Comparison of ENCODE assay signal across 23 cellular contexts in the genomic region with DNA sequence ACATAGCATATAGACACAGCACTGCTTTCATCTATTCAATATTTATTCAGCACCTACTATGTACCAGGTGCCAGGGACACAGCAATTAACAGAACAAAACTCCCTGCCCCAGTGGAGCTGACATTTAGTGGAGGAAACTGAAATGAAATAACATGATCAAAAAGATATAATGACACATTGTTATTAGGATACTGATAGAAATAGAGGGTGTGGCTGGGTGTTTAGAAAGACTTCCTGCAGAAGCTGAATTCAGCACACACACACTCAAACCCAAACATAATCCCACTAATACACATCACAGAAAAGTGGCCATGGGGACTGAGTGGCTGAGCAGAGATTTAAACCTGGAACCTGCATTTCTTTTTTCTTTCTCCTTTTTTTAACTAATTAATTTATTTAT. TPM values are rescaled to one million over a fixed set of nuclear protein-coding genes. Genes with fewer than 3 reads are reported as not detected.
A peak's percentile ranks its signal among the peaks of the same experiment; 100 is the strongest.
DNase-seq lines count a peak whose midpoint lies in the region; ATAC-seq lines count a peak whose summit lies in the region.
"Had no signal": no experiment of that assay in that cellular context is flagged by ENCODE, and none has a peak within 500 bp of the region (broad histone marks: within the 10 kb centered on the region; RNA-seq: fewer than 3 reads in every experiment).

No MANE protein-coding gene starts in this region.

- H3K9me3 ChIP-seq in CD4-positive, CD25-positive, alpha-beta regulatory T cell (ENCODE audit: control insufficient read depth in 2 of 2, low read length in 2 of 2), result no peaks in the 10 kb centered on the region
- no peaks in the 10 kb centered on the region for H3K9me3 ChIP-seq in naive thymus-derived CD4-positive, alpha-beta T cell (ENCODE audit: control insufficient read depth in 2 of 3, low read length in 3 of 3)
- H3K9me3 ChIP-seq: BE2C, ovary, right atrium auricular region, upper lobe of left lung had no signal

- H3K27ac ChIP-seq in CD4-positive, CD25-positive, alpha-beta regulatory T cell (ENCODE audit: insufficient read depth, low read length, poor library complexity, severe bottlenecking), result peak overlapping the region; percentile 95
- H3K27ac ChIP-seq in naive thymus-derived CD4-positive, alpha-beta T cell (ENCODE audit: low read depth, low read length), result peak overlapping the region; percentile 3
- H3K27ac ChIP-seq: ovary, right atrium auricular region had no signal

- peak overlapping the region; percentile 99 for H3K4me3 Mint-ChIP-seq in activated CD4-positive, alpha-beta T cell treated with anti-CD3 and anti-CD28 coated beads, Interleukin-2, amount 10 ng/mL, durations not matched to agents 24 days and 14 days
- H3K4me3 Mint-ChIP-seq in CD4-positive, CD25-positive, alpha-beta regulatory T cell, result peak overlapping the region; percentile 80 to 93 (median 82)
- peak overlapping the region; percentile 83 for H3K4me3 Mint-ChIP-seq in activated CD4-positive, alpha-beta memory T cell treated with anti-CD3 and anti-CD28 coated beads, Interleukin-2, amount 10 ng/mL, durations not matched to agents 7 days and 5 days
- H3K4me3 Mint-ChIP-seq in naive thymus-derived CD4-positive, alpha-beta T cell, result peak overlapping the region in 4 of 10 donors; percentile 19 to 62 (median 44)
- H3K4me3 Mint-ChIP-seq: memory B cell had no signal

- peaks cover 25% of the 10 kb centered on the region for H3K36me3 Mint-ChIP-seq in activated CD4-positive, alpha-beta T cell treated with anti-CD3 and anti-CD28 coated beads, Interleukin-2, amount 10 ng/mL, durations not matched to agents 24 days and 14 days (ENCODE audit: low read depth)
- H3K36me3 Mint-ChIP-seq in CD4-positive, CD25-positive, alpha-beta regulatory T cell, result no peaks in the 10 kb centered on the region
- peaks cover 42% of the 10 kb centered on the region for H3K36me3 Mint-ChIP-seq in activated CD4-positive, alpha-beta memory T cell treated with anti-CD3 and anti-CD28 coated beads, Interleukin-2, amount 10 ng/mL, durations not matched to agents 7 days and 5 days (ENCODE audit: low read depth)
- H3K36me3 Mint-ChIP-seq in naive thymus-derived CD4-positive, alpha-beta T cell, result peaks cover 0 to 19% (median 0%) of the 10 kb centered on the region in 5 donors
- H3K36me3 Mint-ChIP-seq: memory B cell had no signal

- H3K36me3 ChIP-seq in CD4-positive, CD25-positive, alpha-beta regulatory T cell (ENCODE audit: control insufficient read depth, insufficient read depth, low read length), result no peaks in the 10 kb centered on the region
- H3K36me3 ChIP-seq in naive thymus-derived CD4-positive, alpha-beta T cell (ENCODE audit: control insufficient read depth in 2 of 3, insufficient read depth in 3 of 3, low read length in 3 of 3), result peaks cover 0 to 4% (median 0%) of the 10 kb centered on the region in 3 experiments
- H3K36me3 ChIP-seq: BE2C, ovary, right atrium auricular region, upper lobe of left lung had no signal

- H3K4me1 Mint-ChIP-seq in activated CD4-positive, alpha-beta T cell treated with anti-CD3 and anti-CD28 coated beads, Interleukin-2, amount 10 ng/mL, durations not matched to agents 24 days and 14 days, result peaks cover 76% of the 10 kb centered on the region
- peaks cover 11 to 93% (median 57%) of the 10 kb centered on the region in 4 donors for H3K4me1 Mint-ChIP-seq in CD4-positive, CD25-positive, alpha-beta regulatory T cell
- H3K4me1 Mint-ChIP-seq in activated CD4-positive, alpha-beta memory T cell treated with anti-CD3 and anti-CD28 coated beads, Interleukin-2, amount 10 ng/mL, durations not matched to agents 7 days and 5 days, result peaks cover 73% of the 10 kb centered on the region
- peaks cover 24 to 77% (median 71%) of the 10 kb centered on the region in 7 donors for H3K4me1 Mint-ChIP-seq in naive thymus-derived CD4-positive, alpha-beta T cell

- peaks cover 84% of the 10 kb centered on the region for H3K4me1 ChIP-seq in CD4-positive, CD25-positive, alpha-beta regulatory T cell (ENCODE audit: control insufficient read depth, insufficient read depth, low read length, poor library complexity, severe bottlenecking)
- H3K4me1 ChIP-seq in naive thymus-derived CD4-positive, alpha-beta T cell (ENCODE audit: control insufficient read depth in 2 of 2, insufficient read depth in 2 of 2, low read length in 2 of 2), result peaks cover 52 to 64% of the 10 kb centered on the region in 2 donors
- H3K4me1 ChIP-seq: BE2C had no signal

- H3K9me3 Mint-ChIP-seq in activated CD4-positive, alpha-beta T cell treated with anti-CD3 and anti-CD28 coated beads, Interleukin-2, amount 10 ng/mL, durations not matched to agents 24 days and 14 days, result no peaks in the 10 kb centered on the region
- H3K9me3 Mint-ChIP-seq in CD4-positive, CD25-positive, alpha-beta regulatory T cell, result peaks cover 0 to 2% (median 0%) of the 10 kb centered on the region in 7 donors
- no peaks in the 10 kb centered on the region for H3K9me3 Mint-ChIP-seq in activated CD4-positive, alpha-beta memory T cell treated with anti-CD3 and anti-CD28 coated beads, Interleukin-2, amount 10 ng/mL, durations not matched to agents 7 days and 5 days
- peaks cover 0 to 2% (median 0%) of the 10 kb centered on the region in 11 donors for H3K9me3 Mint-ChIP-seq in naive thymus-derived CD4-positive, alpha-beta T cell
- H3K9me3 Mint-ChIP-seq: memory B cell had no signal

- intact Hi-C loops in activated CD4-positive, alpha-beta T cell treated with anti-CD3 and anti-CD28 coated beads, Interleukin-2, amount 10 ng/mL, durations not matched to agents 24 days and 14 days (cut with micrococcal nuclease), result no loop called here
- intact Hi-C loops in naive thymus-derived CD4-positive, alpha-beta T cell (cut with micrococcal nuclease), result loop anchor here in 1 of 2 donors (10.0 kb wide), 1 partner anchor 688 kb away; no protein-coding TSS in a partner anchor

- ATAC-seq in CD4-positive, CD25-positive, alpha-beta regulatory T cell (ENCODE audit: low read depth in 2 of 2), result no peak
- no peak for ATAC-seq in naive thymus-derived CD4-positive, alpha-beta T cell
- ATAC-seq in HG02884 (IDR thresholded peaks at IDR 0.05; ENCODE audit: unreplicated experiment), result no peak
- ATAC-seq: left cardiac atrium, Panc1 had no signal

- POLR2A ChIA-PET in activated CD4-positive, alpha-beta memory T cell treated with anti-CD3 and anti-CD28 coated beads, Interleukin-2, amount 10 ng/mL, durations not matched to agents 7 days and 5 days (lab: Charles Lee), result interaction anchor here (24.6 kb wide), 1 partner anchor 18 kb away, joined by 780 read pairs; the partner anchor contains the start of gene PDE4A
- POLR2A ChIA-PET in naive thymus-derived CD4-positive, alpha-beta T cell (lab: Charles Lee), result interaction anchor here (1.6 to 2.6 kb wide), 2 partner anchors 14 to 17 kb away, joined by 5 to 10 read pairs; partner anchors contain the start of gene PDE4A

- H3K27ac Mint-ChIP-seq in activated CD4-positive, alpha-beta T cell treated with anti-CD3 and anti-CD28 coated beads, Interleukin-2, amount 10 ng/mL, durations not matched to agents 24 days and 14 days, result peak overlapping the region; percentile 97
- H3K27ac Mint-ChIP-seq in CD4-positive, CD25-positive, alpha-beta regulatory T cell, result peak overlapping the region; percentile 90 to 98 (median 97)
- peak overlapping the region; percentile 95 for H3K27ac Mint-ChIP-seq in activated CD4-positive, alpha-beta memory T cell treated with anti-CD3 and anti-CD28 coated beads, Interleukin-2, amount 10 ng/mL, durations not matched to agents 7 days and 5 days
- peak overlapping the region in 6 of 9 donors; percentile 13 to 80 (median 44) for H3K27ac Mint-ChIP-seq in naive thymus-derived CD4-positive, alpha-beta T cell
- H3K27ac Mint-ChIP-seq: memory B cell had no signal

- no peaks in the 10 kb centered on the region for H3K27me3 Mint-ChIP-seq in activated CD4-positive, alpha-beta T cell treated with anti-CD3 and anti-CD28 coated beads, Interleukin-2, amount 10 ng/mL, durations not matched to agents 24 days and 14 days
- peaks cover 8% of the 10 kb centered on the region for H3K27me3 Mint-ChIP-seq in CD4-positive, CD25-positive, alpha-beta regulatory T cell
- H3K27me3 Mint-ChIP-seq in activated CD4-positive, alpha-beta memory T cell treated with anti-CD3 and anti-CD28 coated beads, Interleukin-2, amount 10 ng/mL, durations not matched to agents 7 days and 5 days, result no peaks in the 10 kb centered on the region
- peaks cover 0 to 3% (median 0%) of the 10 kb centered on the region in 5 donors for H3K27me3 Mint-ChIP-seq in naive thymus-derived CD4-positive, alpha-beta T cell
- H3K27me3 Mint-ChIP-seq: memory B cell had no signal

- H3K4me3 ChIP-seq in CD4-positive, CD25-positive, alpha-beta regulatory T cell (ENCODE audit: low read depth, low read length), result peak overlapping the region; percentile 64
- H3K4me3 ChIP-seq in naive thymus-derived CD4-positive, alpha-beta T cell (ENCODE audit: low read length), result no peak overlapping the region
- H3K4me3 ChIP-seq: ovary, right atrium auricular region, upper lobe of left lung had no signal

- CTCF ChIA-PET in activated CD4-positive, alpha-beta memory T cell treated with anti-CD3 and anti-CD28 coated beads, Interleukin-2, amount 10 ng/mL, durations not matched to agents 7 days and 5 days (lab: Charles Lee), result interaction anchor here (1.0 to 22.2 kb wide), 3 partner anchors 15 to 77 kb away, joined by 3 to 707 read pairs (median 4); partner anchors contain the start of gene PDE4A
- CTCF ChIA-PET in naive thymus-derived CD4-positive, alpha-beta T cell (lab: Charles Lee), result interaction anchor here (1.2 to 7.5 kb wide), 3 partner anchors 9 to 17 kb away, joined by 3 to 97 read pairs (median 8); no protein-coding TSS in a partner anchor

- no peak for DNase-seq in activated CD4-positive, alpha-beta T cell treated with anti-CD3 and anti-CD28 coated beads, Interleukin-2, amount 10 ng/mL, durations not matched to agents 24 days and 14 days
- DNase-seq in activated CD4-positive, alpha-beta T cell treated with anti-CD3 and anti-CD28 coated beads for 1 hour, result no peak
- peak in 2 of 3 donors; percentile 45 to 56 for DNase-seq in CD4-positive, CD25-positive, alpha-beta regulatory T cell
- no peak for DNase-seq in activated CD4-positive, alpha-beta memory T cell treated with anti-CD3 and anti-CD28 coated beads, Interleukin-2, amount 10 ng/mL, durations not matched to agents 7 days and 5 days
- DNase-seq in naive thymus-derived CD4-positive, alpha-beta T cell, result no peak
- DNase-seq in DMS79 (lab: John Stamatoyannopoulos, UW) (no peak), NCI-H1092 (lab: John Stamatoyannopoulos, UW) (no peak)
- DNase-seq: activated CD4-positive, CD25-positive, alpha-beta regulatory T cell; amniotic stem cell; BE2C; dermis blood vessel endothelial cell; DMS 273 treated with DMSO at 0.1 percent for 48 hours; head of caudate nucleus; left cardiac atrium; NCI-H1417 treated with DMSO at 0.1 percent for 48 hours; NCI-H510A treated with DMSO at 0.1 percent for 48 hours; NK-92 treated with Interleukin-12 subunit alpha and Interleukin-12 subunit beta, amount 100 ng/mL, for 24 hours; ovary; upper lobe of left lung had no signal

- no peaks in the 10 kb centered on the region for H3K27me3 ChIP-seq in CD4-positive, CD25-positive, alpha-beta regulatory T cell (ENCODE audit: control insufficient read depth, insufficient read depth, low read length)
- no peaks in the 10 kb centered on the region for H3K27me3 ChIP-seq in naive thymus-derived CD4-positive, alpha-beta T cell (ENCODE audit: control insufficient read depth in 2 of 2, insufficient read depth in 2 of 2, low read length in 2 of 2)
- H3K27me3 ChIP-seq: ovary had no signal

RNA-seq across cellular contexts. Expression of gene CDC37, which starts 3.8 kb away (rescaled TPM):
- 304 and 310 TPM in 2 replicates for total RNA-seq in activated CD4-positive, alpha-beta T cell treated with anti-CD3 and anti-CD28 coated beads, Interleukin-2, amount 10 ng/mL, durations not matched to agents 24 days and 14 days
- total RNA-seq in CD4-positive, CD25-positive, alpha-beta regulatory T cell, result 229 TPM
- polyA plus RNA-seq in CD4-positive, CD25-positive, alpha-beta regulatory T cell, result 10 to 100 TPM; 53.4 to 69.9 (median 61.0) TPM
- total RNA-seq in activated CD4-positive, alpha-beta memory T cell treated with anti-CD3 and anti-CD28 coated beads, Interleukin-2, amount 10 ng/mL, durations not matched to agents 7 days and 5 days, result 100 to 1,000 TPM; 239 to 244 TPM
- total RNA-seq in naive thymus-derived CD4-positive, alpha-beta T cell, result 100 to 1,000 TPM; 169 to 229 (median 180) TPM
- polyA plus RNA-seq in naive thymus-derived CD4-positive, alpha-beta T cell, result 10 to 100 TPM; 62.8 to 99.2 TPM

RNA-seq across cellular contexts. Expression of gene PDE4A, which starts 13.2 kb away (rescaled TPM):
- total RNA-seq in activated CD4-positive, alpha-beta T cell treated with anti-CD3 and anti-CD28 coated beads, Interleukin-2, amount 10 ng/mL, durations not matched to agents 24 days and 14 days, result 55.3 and 58.0 TPM in 2 replicates
- 16.6 TPM for total RNA-seq in CD4-positive, CD25-positive, alpha-beta regulatory T cell
- 1 to 10 TPM in 3 of 4 donors, under 1 TPM in 1; 0.86 to 4.2 (median 3.5) TPM for polyA plus RNA-seq in CD4-positive, CD25-positive, alpha-beta regulatory T cell
- total RNA-seq in activated CD4-positive, alpha-beta memory T cell treated with anti-CD3 and anti-CD28 coated beads, Interleukin-2, amount 10 ng/mL, durations not matched to agents 7 days and 5 days, result 10 to 100 TPM; 56.2 to 58.1 TPM
- total RNA-seq in naive thymus-derived CD4-positive, alpha-beta T cell, result 10 to 100 TPM in 2 of 5 experiments, 1 to 10 TPM in 2, under 1 TPM in 1; 0.59 to 51.8 (median 5.0) TPM
- 1 to 10 TPM in 1 of 2 donors, under 1 TPM in 1; 0.47 to 2.0 TPM for polyA plus RNA-seq in naive thymus-derived CD4-positive, alpha-beta T cell

RNA-seq across cellular contexts. Expression of gene TYK2, which starts 26.7 kb away (rescaled TPM):
- 244 and 255 TPM in 2 replicates for total RNA-seq in activated CD4-positive, alpha-beta T cell treated with anti-CD3 and anti-CD28 coated beads, Interleukin-2, amount 10 ng/mL, durations not matched to agents 24 days and 14 days
- 304 TPM for total RNA-seq in CD4-positive, CD25-positive, alpha-beta regulatory T cell
- 10 to 100 TPM; 50.3 to 58.3 (median 53.9) TPM for polyA plus RNA-seq in CD4-positive, CD25-positive, alpha-beta regulatory T cell
- 100 to 1,000 TPM; 226 to 243 TPM for total RNA-seq in activated CD4-positive, alpha-beta memory T cell treated with anti-CD3 and anti-CD28 coated beads, Interleukin-2, amount 10 ng/mL, durations not matched to agents 7 days and 5 days
- 100 to 1,000 TPM; 224 to 346 (median 284) TPM for total RNA-seq in naive thymus-derived CD4-positive, alpha-beta T cell
- polyA plus RNA-seq in naive thymus-derived CD4-positive, alpha-beta T cell, result 10 to 100 TPM; 45.4 to 55.6 TPM

Comparison
In these comparisons a context has a peak if more than half of its experiments do, and no peak if none do; other contexts are left out.
1. DNase-seq: peak in CD4-positive, CD25-positive, alpha-beta regulatory T cell (2 of 3); none in activated CD4-positive, alpha-beta T cell treated with anti-CD3 and anti-CD28 coated beads, Interleukin-2, amount 10 ng/mL, durations not matched to agents 24 days and 14 days (single experiment), activated CD4-positive, alpha-beta T cell treated with anti-CD3 and anti-CD28 coated beads for 1 hour (single experiment), activated CD4-positive, alpha-beta memory T cell treated with anti-CD3 and anti-CD28 coated beads, Interleukin-2, amount 10 ng/mL, durations not matched to agents 7 days and 5 days (single experiment), naive thymus-derived CD4-positive, alpha-beta T cell (0 of 9), DMS79 (single experiment) and NCI-H1092 (single experiment).
2. H3K27ac Mint-ChIP-seq: peak in every context shown above with its lines; median percentile 97 in activated CD4-positive, alpha-beta T cell treated with anti-CD3 and anti-CD28 coated beads, Interleukin-2, amount 10 ng/mL, durations not matched to agents 24 days and 14 days; 97 in CD4-positive, CD25-positive, alpha-beta regulatory T cell; 95 in activated CD4-positive, alpha-beta memory T cell treated with anti-CD3 and anti-CD28 coated beads, Interleukin-2, amount 10 ng/mL, durations not matched to agents 7 days and 5 days; 44 in naive thymus-derived CD4-positive, alpha-beta T cell.